1 cellular context compared by ENCODE assay signal in genomic region chr2:224934542-224935188, GRCh38.
TF ChIP-seq lines count a peak whose summit lies in the region.

No MANE protein-coding gene starts in this region.

TF ChIP-seq in WTC11, 78 proteins besides CTCF, POLR2A, EP300 and RAD21 (continued from another document):
- no peak for TF ChIP-seq CDX4 (CRISPR knock-in tag; IDR thresholded peaks at IDR 0.05; ENCODE audit: borderline replicate concordance)
